Comparison of ENCODE assay signal across 8 cellular contexts in the genomic region with DNA sequence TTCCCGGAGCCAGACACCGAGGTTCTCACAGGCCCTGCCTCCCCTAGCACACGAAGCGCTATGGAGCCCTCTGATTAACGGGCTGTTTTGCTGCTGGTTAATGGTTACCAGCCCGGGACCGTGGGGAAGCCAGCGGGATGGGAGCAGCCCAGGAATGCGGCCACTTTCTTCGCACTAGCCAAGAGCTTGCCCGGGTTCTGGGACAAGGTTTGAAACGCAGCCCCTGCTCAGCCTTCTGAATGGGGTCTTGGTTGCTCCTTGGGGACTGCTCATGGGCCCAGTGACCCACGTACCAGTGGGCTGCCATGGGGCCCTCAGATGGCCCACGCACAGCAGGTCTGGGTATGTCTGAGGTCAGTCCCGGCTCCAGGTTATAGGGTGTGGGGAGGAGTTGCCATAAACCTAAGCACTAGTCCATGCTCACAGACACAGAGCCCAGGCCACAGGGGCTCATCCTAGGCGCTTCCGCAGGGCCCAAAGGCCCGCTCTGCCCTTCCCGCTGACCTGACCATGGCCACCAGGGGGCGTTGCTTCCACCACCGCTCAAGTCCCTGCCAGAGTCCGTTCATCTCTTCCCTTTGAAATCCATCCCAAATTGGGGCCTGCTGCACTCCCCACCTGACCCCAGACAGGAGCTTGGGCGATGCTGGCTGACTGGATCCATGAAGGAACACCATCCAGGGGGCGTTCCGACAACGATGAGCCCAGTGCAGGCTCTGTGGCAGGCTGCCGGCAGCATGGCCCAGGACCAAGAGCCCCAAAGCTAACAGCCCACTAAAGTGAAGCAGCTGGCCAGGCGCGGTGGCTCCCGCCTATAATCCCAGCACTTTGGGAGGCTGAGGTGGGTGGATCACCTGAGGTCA. TPM values are rescaled to one million over a fixed set of nuclear protein-coding genes. Genes with fewer than 3 reads are reported as not detected.
DNase-seq lines count a peak whose midpoint lies in the region; ATAC-seq and TF ChIP-seq lines count a peak whose summit lies in the region.

No MANE protein-coding gene starts in this region.

- TF ChIP-seq CTCF in GM13977 (IDR thresholded peaks at IDR 0.05; ENCODE audit: extremely low read depth, insufficient read depth, missing control alignments): peak; percentile 72

- in situ Hi-C loops in GM13977 (cut with MboI; ENCODE audit: low pct_unique_long_range_greater_than_20kb, low sequenced_read_pairs, unreplicated experiment): no loop called here

- no peak for ATAC-seq in GM18907 (IDR thresholded peaks at IDR 0.05; ENCODE audit: unreplicated experiment)
- no peak for ATAC-seq in HG03571 (IDR thresholded peaks at IDR 0.05; ENCODE audit: unreplicated experiment)

- DNase-seq in 8988T (peak; percentile 70), GM13977 (ENCODE audit: low spot score) (peak; percentile 68), RPMI7951 (ENCODE audit: low read depth) (peak; percentile 36), globus pallidus (ENCODE audit: low spot score) (peak; percentile 51), posterior cingulate gyrus (peak in 6 of 10 donors; percentile 45 to 93 (median 64))
- DNase-seq in activated effector memory CD4-positive, alpha-beta T cell treated with Interleukin-2 at 50 U/mL for 16 hours: peak; percentile 38

- intact Hi-C loops in posterior cingulate gyrus (cut with DNase I): loop anchor here (5.0 kb wide), 1 partner anchor 53 kb away; a partner anchor contains a TSS

RNA-seq across cellular contexts. Expression of a gene that starts 31.5 kb away (rescaled TPM):
- total RNA-seq in RPMI7951 (2014; rRNA removed; shearing (Covaris generic)): 9.9 and 20.9 TPM in 2 replicates

RNA-seq across cellular contexts. Expression of a gene that starts 50.3 kb away (rescaled TPM):
- total RNA-seq in RPMI7951 (2014; rRNA removed; shearing (Covaris generic)): 25.1 and 38.9 TPM in 2 replicates

RNA-seq across cellular contexts. Expression of a gene that starts 52.4 kb away (rescaled TPM):
- total RNA-seq in RPMI7951 (2014; rRNA removed; shearing (Covaris generic)): 6.5 and 7.2 TPM in 2 replicates
